In genomic region chr3:46354984-46355383, GRCh38 we compare ENCODE assay signal across 25 cellular contexts. TPM values are rescaled to one million over a fixed set of nuclear protein-coding genes. Genes with fewer than 3 reads are reported as not detected.
A peak's percentile ranks its signal among the peaks of the same experiment; 100 is the strongest.
DNase-seq lines count a peak whose midpoint lies in the region; ATAC-seq and TF ChIP-seq lines count a peak whose summit lies in the region.
"Had no signal": no experiment of that assay in that cellular context is flagged by ENCODE, and none has a peak within 500 bp of the region (broad histone marks: within the 10 kb centered on the region; RNA-seq: fewer than 3 reads in every experiment).

No MANE protein-coding gene starts in this region.

- no peaks in the 10 kb centered on the region for H4K20me1 ChIP-seq in OCI-LY3 (ENCODE audit: insufficient read depth, low read length)
- H4K20me1 ChIP-seq: BLaER1 treated with 17β-estradiol and CSF1 and Interleukin-3, amounts not matched to agents 10 nM and 100 nM had no signal

- in situ Hi-C loops in gastrocnemius medialis (cut with MboI; ENCODE audit: low sequenced_read_pairs in 4 of 4) = loop anchor here in 1 of 4 donors (25.0 kb wide), 2 partner anchors 268 to 418 kb away; partner anchors contain the start of gene CXCR6

- no peaks in the 10 kb centered on the region for H3K79me2 ChIP-seq in OCI-LY3 (ENCODE audit: low read length)

- peak overlapping the region; percentile 5; the same call in 1 of the 2 replicates for H3K4me2 ChIP-seq in OCI-LY3 (ENCODE audit: low read length)

- H2AFZ ChIP-seq in OCI-LY3 (ENCODE audit: low read depth, low read length) = no peak overlapping the region

- CTCF ChIA-PET in activated naive CD4-positive, alpha-beta T cell treated with anti-CD3 and anti-CD28 coated beads, Interleukin-2, amount 10 ng/mL, durations not matched to agents 7 days and 5 days (lab: Charles Lee) = interaction anchor here (1.0 to 7.7 kb wide), 8 partner anchors 9 to 147 kb away, joined by 3 to 80 read pairs (median 4); partner anchors contain the start of genes CCR1 and CCR5

- no peaks in the 10 kb centered on the region for H3K36me3 ChIP-seq in OCI-LY3 (replicated peaks; ENCODE audit: low read depth, low read length)
- H3K36me3 ChIP-seq in BE2C = no peaks in the 10 kb centered on the region
- H3K36me3 ChIP-seq in gastrocnemius medialis = no peaks in the 10 kb centered on the region
- H3K36me3 ChIP-seq: ascending aorta, sigmoid colon had no signal

- H3K4me1 ChIP-seq in OCI-LY3 (ENCODE audit: low read length) = peaks cover 80% of the 10 kb centered on the region
- H3K4me1 ChIP-seq in BE2C = no peaks in the 10 kb centered on the region
- no peaks in the 10 kb centered on the region for H3K4me1 ChIP-seq in gastrocnemius medialis
- H3K4me1 ChIP-seq: ascending aorta, foreskin keratinocyte, sigmoid colon had no signal

- H3K27ac ChIP-seq in OCI-LY3 (ENCODE audit: low read length) = peak overlapping the region; percentile 87; the same call in 1 of the 2 replicates
- no peak overlapping the region for H3K27ac ChIP-seq in gastrocnemius medialis
- H3K27ac ChIP-seq: ascending aorta, foreskin keratinocyte, sigmoid colon had no signal

- intact Hi-C loops in dendritic cell treated with granulocyte-macrophage colony-stimulating factor and Interleukin-4, amounts not matched to agents 40 ng/mL and 50 ng/mL, for 4 days (cut with micrococcal nuclease) = no loop called here
- intact Hi-C loops in gastrocnemius medialis (cut with DNase I; ENCODE audit: low total_unique reads) = no loop called here

- no peak for DNase-seq in activated naive CD4-positive, alpha-beta T cell treated with anti-CD3 and anti-CD28 coated beads, Interleukin-2, amount 10 ng/mL, durations not matched to agents 7 days and 5 days
- DNase-seq in activated naive CD4-positive, alpha-beta T cell treated with Interleukin-2 at 50 U/mL for 16 hours = no peak
- DNase-seq in BE2C (no peak), gastrocnemius medialis (no peak)
- DNase-seq: ACHN; activated gamma-delta T cell; central memory CD4-positive, alpha-beta T cell; foreskin keratinocyte; hippocampal formation; left ventricle myocardium superior; NCI-H1417; NCI-H446; sigmoid colon; stimulated activated CD8-positive, alpha-beta memory T cell treated with anti-CD3 and anti-CD28 coated beads, Interleukin-4, amount 100 ng/mL, for 48 hours; T1000 had no signal

- H3K9me3 Mint-ChIP-seq in activated naive CD4-positive, alpha-beta T cell treated with anti-CD3 and anti-CD28 coated beads, Interleukin-2, amount 10 ng/mL, durations not matched to agents 7 days and 5 days = no peaks in the 10 kb centered on the region
- H3K9me3 Mint-ChIP-seq in dendritic cell treated with granulocyte-macrophage colony-stimulating factor and Interleukin-4, amounts not matched to agents 40 ng/mL and 50 ng/mL, for 4 days = no peaks in the 10 kb centered on the region
- no peaks in the 10 kb centered on the region for H3K9me3 Mint-ChIP-seq in stimulated activated memory B cell treated with anti-CD40 and anti-IgM and Interleukin-4, amounts not matched to agents 10 μg/mL and 1 μg/mL and 100 μg/mL, for 72 hours

- peak overlapping the region; percentile 81 for H3K4me3 Mint-ChIP-seq in activated naive CD4-positive, alpha-beta T cell treated with anti-CD3 and anti-CD28 coated beads, Interleukin-2, amount 10 ng/mL, durations not matched to agents 7 days and 5 days
- peak overlapping the region; percentile 76 for H3K4me3 Mint-ChIP-seq in dendritic cell treated with granulocyte-macrophage colony-stimulating factor and Interleukin-4, amounts not matched to agents 40 ng/mL and 50 ng/mL, for 4 days
- no peak overlapping the region for H3K4me3 Mint-ChIP-seq in stimulated activated memory B cell treated with anti-CD40 and anti-IgM and Interleukin-4, amounts not matched to agents 10 μg/mL and 1 μg/mL and 100 μg/mL, for 72 hours

- TF ChIP-seq CTCF in OCI-LY3 (IDR thresholded peaks at IDR 0.05; ENCODE audit: low read depth, low read length) (no peak), BE2C (IDR thresholded peaks at IDR 0.05; ENCODE audit: low read depth, low read length) (no peak), gastrocnemius medialis (IDR thresholded peaks at IDR 0.05 in 4 of 5, conservative IDR thresholded peaks at IDR 0.05 in 1 of 5) (no peak)

- peak overlapping the region; percentile 37; the same call in 1 of the 2 replicates for H3K4me3 ChIP-seq in OCI-LY3 (ENCODE audit: low read length)
- no peak overlapping the region for H3K4me3 ChIP-seq in BE2C (ENCODE audit: low read depth, low read length)
- no peak overlapping the region for H3K4me3 ChIP-seq in gastrocnemius medialis
- H3K4me3 ChIP-seq: ascending aorta, sigmoid colon had no signal

- TF ChIP-seq POLR2A in gastrocnemius medialis (IDR thresholded peaks at IDR 0.05) = no peak

- peaks cover 15% of the 10 kb centered on the region for H3K27me3 Mint-ChIP-seq in activated naive CD4-positive, alpha-beta T cell treated with anti-CD3 and anti-CD28 coated beads, Interleukin-2, amount 10 ng/mL, durations not matched to agents 7 days and 5 days
- no peaks in the 10 kb centered on the region for H3K27me3 Mint-ChIP-seq in dendritic cell treated with granulocyte-macrophage colony-stimulating factor and Interleukin-4, amounts not matched to agents 40 ng/mL and 50 ng/mL, for 4 days
- H3K27me3 Mint-ChIP-seq in stimulated activated memory B cell treated with anti-CD40 and anti-IgM and Interleukin-4, amounts not matched to agents 10 μg/mL and 1 μg/mL and 100 μg/mL, for 72 hours = no peaks in the 10 kb centered on the region

- peaks cover 93% of the 10 kb centered on the region for H3K4me1 Mint-ChIP-seq in activated naive CD4-positive, alpha-beta T cell treated with anti-CD3 and anti-CD28 coated beads, Interleukin-2, amount 10 ng/mL, durations not matched to agents 7 days and 5 days
- peaks cover 95% of the 10 kb centered on the region for H3K4me1 Mint-ChIP-seq in dendritic cell treated with granulocyte-macrophage colony-stimulating factor and Interleukin-4, amounts not matched to agents 40 ng/mL and 50 ng/mL, for 4 days (ENCODE audit: low read depth)
- H3K4me1 Mint-ChIP-seq in stimulated activated memory B cell treated with anti-CD40 and anti-IgM and Interleukin-4, amounts not matched to agents 10 μg/mL and 1 μg/mL and 100 μg/mL, for 72 hours = peaks cover 75% of the 10 kb centered on the region

- H3K36me3 Mint-ChIP-seq in activated naive CD4-positive, alpha-beta T cell treated with anti-CD3 and anti-CD28 coated beads, Interleukin-2, amount 10 ng/mL, durations not matched to agents 7 days and 5 days = peaks cover 57% of the 10 kb centered on the region
- peaks cover 14% of the 10 kb centered on the region for H3K36me3 Mint-ChIP-seq in dendritic cell treated with granulocyte-macrophage colony-stimulating factor and Interleukin-4, amounts not matched to agents 40 ng/mL and 50 ng/mL, for 4 days (ENCODE audit: low read depth)
- peaks cover 5% of the 10 kb centered on the region for H3K36me3 Mint-ChIP-seq in stimulated activated memory B cell treated with anti-CD40 and anti-IgM and Interleukin-4, amounts not matched to agents 10 μg/mL and 1 μg/mL and 100 μg/mL, for 72 hours

- H3K9ac ChIP-seq in OCI-LY3 (ENCODE audit: low read length) = peak overlapping the region; percentile 32; the same call in 1 of the 2 replicates

- H3K9me3 ChIP-seq in OCI-LY3 (ENCODE audit: insufficient read depth, low read length) (no peaks in the 10 kb centered on the region), BE2C (no peaks in the 10 kb centered on the region), gastrocnemius medialis (no peaks in the 10 kb centered on the region)
- H3K9me3 ChIP-seq: ascending aorta; BLaER1 treated with 17β-estradiol and CSF1 and Interleukin-3, amounts not matched to agents 10 nM and 100 nM; sigmoid colon had no signal

- ATAC-seq in stimulated activated memory B cell treated with anti-CD40 and anti-IgM and Interleukin-4, amounts not matched to agents 10 μg/mL and 1 μg/mL and 100 μg/mL, for 72 hours = no peak
- ATAC-seq in esophagus mucosa (no peak), gastrocnemius medialis (no peak)
- ATAC-seq: foreskin keratinocyte, HepG2, left ventricle myocardium superior had no signal

- H3K27ac Mint-ChIP-seq in activated naive CD4-positive, alpha-beta T cell treated with anti-CD3 and anti-CD28 coated beads, Interleukin-2, amount 10 ng/mL, durations not matched to agents 7 days and 5 days = peak overlapping the region; percentile 94
- peak overlapping the region; percentile 75 for H3K27ac Mint-ChIP-seq in dendritic cell treated with granulocyte-macrophage colony-stimulating factor and Interleukin-4, amounts not matched to agents 40 ng/mL and 50 ng/mL, for 4 days
- peak overlapping the region; percentile 67 for H3K27ac Mint-ChIP-seq in stimulated activated memory B cell treated with anti-CD40 and anti-IgM and Interleukin-4, amounts not matched to agents 10 μg/mL and 1 μg/mL and 100 μg/mL, for 72 hours
- H3K27ac Mint-ChIP-seq: progenitor cell of endocrine pancreas had no signal

- peaks cover 56% of the 10 kb centered on the region for H3K27me3 ChIP-seq in OCI-LY3 (ENCODE audit: low read depth, low read length)
- no peaks in the 10 kb centered on the region for H3K27me3 ChIP-seq in BE2C
- peaks cover 0 to 9% (median 0%) of the 10 kb centered on the region in 3 donors for H3K27me3 ChIP-seq in gastrocnemius medialis
- H3K27me3 ChIP-seq: ascending aorta; BLaER1 treated with 17β-estradiol and CSF1 and Interleukin-3, amounts not matched to agents 10 nM and 100 nM had no signal

RNA-seq across cellular contexts. Expression of gene CCR2, which starts 1.1 kb away (rescaled TPM):
- total RNA-seq in esophagus mucosa (0.48 TPM), gastrocnemius medialis (1 to 10 TPM in 1 of 4 donors, under 1 TPM in 3; 0.15 to 1.4 (median 0.80) TPM)
- polyA plus RNA-seq in BE2C (2012; ENCODE audit: insufficient read depth, insufficient read length, low read depth) = not detected
- total RNA-seq: foreskin keratinocyte, H4, HepG2, progenitor cell of endocrine pancreas, SK-MEL-5 had no signal
- polyA plus RNA-seq: foreskin keratinocyte, HepG2 had no signal

RNA-seq across cellular contexts. Expression of gene CCR5, which starts 15.8 kb away (rescaled TPM):
- total RNA-seq in esophagus mucosa (0.28 TPM), gastrocnemius medialis (under 1 TPM in 3 of 4 donors, not detected in 1; 0.07 to 0.20 (median 0.10) TPM)
- polyA plus RNA-seq in BE2C (2012; ENCODE audit: insufficient read depth, insufficient read length, low read depth) = not detected
- total RNA-seq: ascending aorta, foreskin keratinocyte, H4, HepG2, progenitor cell of endocrine pancreas, SK-MEL-5 had no signal
- polyA plus RNA-seq: foreskin keratinocyte, HepG2 had no signal

RNA-seq across cellular contexts. Expression of gene CCRL2, which starts 52.1 kb away (rescaled TPM):
- total RNA-seq in esophagus mucosa (0.24 TPM), gastrocnemius medialis (1 to 10 TPM in 2 of 4 donors, under 1 TPM in 2; 0.29 to 2.5 (median 1.7) TPM)
- polyA plus RNA-seq in BE2C (2012; ENCODE audit: insufficient read depth, insufficient read length, low read depth) = not detected
- total RNA-seq: ascending aorta, foreskin keratinocyte, HepG2, progenitor cell of endocrine pancreas, SK-MEL-5 had no signal
- polyA plus RNA-seq: foreskin keratinocyte, HepG2 had no signal
